In the genomic region with DNA sequence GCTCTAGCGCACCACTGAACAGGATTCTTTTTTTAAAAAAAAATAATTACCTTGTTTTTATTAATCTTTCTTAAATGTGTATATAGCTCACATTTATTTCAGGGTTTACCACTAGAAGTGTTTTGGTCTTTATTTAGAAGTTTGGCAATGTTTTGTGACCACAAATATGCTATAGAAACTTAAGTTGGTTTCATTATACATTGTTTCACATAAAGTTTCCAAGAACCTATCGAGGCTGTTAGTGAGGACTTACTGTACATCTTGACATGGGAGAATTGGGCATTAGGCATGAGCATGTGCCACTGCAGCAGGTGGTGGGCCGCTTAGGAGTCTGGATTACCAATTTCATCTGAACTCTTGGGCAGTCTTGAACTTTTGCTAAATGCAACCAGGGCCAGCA, we compare ENCODE assay signal across 7 cellular contexts.
DNase-seq lines count a peak whose midpoint lies in the region; ATAC-seq, FAIRE-seq and TF ChIP-seq lines count a peak whose summit lies in the region.
"Not testable (repeated sequence)": the region's sequence is repeated elsewhere in the genome, so short reads cannot be mapped to it uniquely, and the experiment has no call there.

No MANE protein-coding gene starts in this region.

- not testable (repeated sequence) for H3K36me3 ChIP-seq in GM12878 (ENCODE audit: control insufficient read depth in 2 of 2, insufficient read depth in 2 of 2, low read length in 1 of 2)

- H3K9me3 ChIP-seq in A549; GM12878 (replicated peaks; ENCODE audit: control insufficient read depth, insufficient read depth, low read length): not testable (repeated sequence)

- intact Hi-C loops in GM12878 (cut with micrococcal nuclease; ENCODE audit: unreplicated experiment) = not testable (repeated sequence)

- SMC1A ChIA-PET in GM12878 (lab: Charles Lee; ENCODE audit: uncharacterized antibody, unreplicated experiment) = interaction anchor here (0.6 kb wide), 1 partner anchor 34 kb away, joined by 3 read pairs; no protein-coding TSS in a partner anchor

- TF ChIP-seq RAD21 in A549 (conservative IDR thresholded peaks at IDR 0.05 in 1 of 2, IDR thresholded peaks at IDR 0.05 in 1 of 2); GM12878 (IDR thresholded peaks at IDR 0.05; ENCODE audit: insufficient read depth, low read depth, low read length): not testable (repeated sequence)

- not testable (repeated sequence) for ATAC-seq in A549
- peak; percentile 62 for ATAC-seq in GM18502 (IDR thresholded peaks at IDR 0.05; ENCODE audit: poor library complexity, unreplicated experiment)
- peak; percentile 55 for ATAC-seq in GM18909 (IDR thresholded peaks at IDR 0.05; ENCODE audit: poor library complexity, unreplicated experiment)
- ATAC-seq in GM21529 (IDR thresholded peaks at IDR 0.05; ENCODE audit: unreplicated experiment) = peak; percentile 52
- peak; percentile 72 for ATAC-seq in HG03521 (IDR thresholded peaks at IDR 0.05; ENCODE audit: unreplicated experiment)
- ATAC-seq in GM12878 = peak; percentile 50

- POLR2A ChIA-PET in A549 (lab: Yijun Ruan, JAX); GM12878 (lab: Charles Lee): not testable (repeated sequence)

- in situ Hi-C loops in GM12878 (cut with MboI) = not testable (repeated sequence)

- WGBS in A549 (ENCODE audit: missing lambda C conversion rate) = 74% methylated on average over 3 of the region's 3 CpGs
- 32% methylated on average over 3 of the region's 3 CpGs for WGBS in GM12878 (ENCODE audit: insufficient coverage, insufficient replicate concordance, low lambda C conversion rate, missing lambda C conversion rate)

- not testable (repeated sequence) for TF ChIP-seq POLR2A in A549 (IDR thresholded peaks at IDR 0.05; ENCODE audit: low read length); GM12878 (IDR thresholded peaks at IDR 0.05; ENCODE audit: low read depth, low read length)

- peak; percentile 59 for FAIRE-seq in A549 (lab: Jason Lieb, UNC)
- not testable (repeated sequence) for FAIRE-seq in GM12878 (lab: Jason Lieb, UNC)

- not testable (repeated sequence) for H4K20me1 ChIP-seq in GM12878 (ENCODE audit: control insufficient read depth, insufficient read depth)

- H3K4me2 ChIP-seq in A549 = not testable (repeated sequence)
- peak overlapping the region; percentile 38; the same call in 1 of the 2 replicates for H3K4me2 ChIP-seq in GM12878 (ENCODE audit: control insufficient read depth, insufficient read depth)

- not testable (repeated sequence) for H3K4me3 ChIP-seq in A549, GM12878

- not testable (repeated sequence) for H3K27ac ChIP-seq in A549; GM12878 (ENCODE audit: control insufficient read depth, insufficient read depth)

- H2AFZ ChIP-seq in GM12878 (ENCODE audit: control insufficient read depth, low read depth, low read length) = not testable (repeated sequence)

- TF ChIP-seq EP300 in A549 (IDR thresholded peaks at IDR 0.05); GM12878 (IDR thresholded peaks at IDR 0.05; ENCODE audit: borderline replicate concordance in 1 of 2, control insufficient read depth in 1 of 2, low read depth in 2 of 2, low read length in 2 of 2): not testable (repeated sequence)

- not testable (repeated sequence) for H3K79me2 ChIP-seq in GM12878 (ENCODE audit: control insufficient read depth, insufficient read depth, low read length)

- not testable (repeated sequence) for H3K9ac ChIP-seq in GM12878 (ENCODE audit: control insufficient read depth, insufficient read depth, low read length)

- CTCF ChIA-PET in A549 (lab: Yijun Ruan, JAX); GM12878 (lab: Yijun Ruan, JAX): not testable (repeated sequence)

- H3K4me1 ChIP-seq in A549; GM12878 (ENCODE audit: control insufficient read depth, insufficient read depth, low read length): not testable (repeated sequence)

- H3K27me3 ChIP-seq in GM12878 (replicated peaks in 1 of 2; ENCODE audit: control insufficient read depth in 2 of 2, insufficient read depth in 2 of 2, low read length in 1 of 2) = not testable (repeated sequence)

- not testable (repeated sequence) for DNase-seq in A549 (ENCODE audit: low read depth in 1 of 2, low spot score in 1 of 2); GM12878 (ENCODE audit: low read depth, low spot score)
- DNase-seq in NCI-H82 (lab: John Stamatoyannopoulos, UW) = peak; percentile 23

- RAD21 ChIA-PET in GM12878 (lab: Charles Lee; ENCODE audit: unreplicated experiment) = not testable (repeated sequence)

- not testable (repeated sequence) for TF ChIP-seq CTCF in A549 (IDR thresholded peaks at IDR 0.05); GM12878 (IDR thresholded peaks at IDR 0.05 in 2 of 3, conservative IDR thresholded peaks at IDR 0.05 in 1 of 3; ENCODE audit: control insufficient read depth in 2 of 3, extremely low read depth in 1 of 3, insufficient read depth in 1 of 3, low read depth in 3 of 3, low read length in 3 of 3)

- not testable (repeated sequence) for BruUV-seq in GM12878 (replicated peaks; lab: Mats Ljungman, UMichigan)

TF ChIP-seq in GM12878, 131 proteins besides CTCF, POLR2A, EP300 and RAD21:
- peak; percentile 33; the same call in 1 of the 2 replicates for TF ChIP-seq RUNX3 (IDR thresholded peaks at IDR 0.05; ENCODE audit: low read length)
